18 cellular contexts compared by ENCODE assay signal in genomic region chr10:120646738-120647427, GRCh38.
DNase-seq lines count a peak whose midpoint lies in the region; ATAC-seq, FAIRE-seq and TF ChIP-seq lines count a peak whose summit lies in the region.
"Had no signal": no experiment of that assay in that cellular context is flagged by ENCODE, and none has a peak within 500 bp of the region (broad histone marks: within the 10 kb centered on the region; RNA-seq: fewer than 3 reads in every experiment).

No MANE protein-coding gene starts in this region.

- CTCF ChIA-PET in H1 (lab: Charles Lee; ENCODE audit: partially characterized antibody): interaction anchor here (0.7 to 2.5 kb wide), 12 partner anchors 12 to 425 kb away, joined by 3 to 17 read pairs (median 5); no protein-coding TSS in a partner anchor

- POLR2A ChIA-PET in H1 (lab: Charles Lee; ENCODE audit: partially characterized antibody): interaction anchor here (1.5 kb wide), 1 partner anchor 12 kb away, joined by 4 read pairs; no protein-coding TSS in a partner anchor

- H3K9ac ChIP-seq in H1 (replicated peaks in 1 of 4; ENCODE audit: extremely low read depth in 1 of 4, low read depth in 3 of 4, low read length in 3 of 4): no peak overlapping the region

- H3K9me3 Mint-ChIP-seq in activated CD4-positive, alpha-beta T cell treated with anti-CD3 and anti-CD28 coated beads, Interleukin-2, amount 10 ng/mL, durations not matched to agents 24 days and 14 days: no peaks in the 10 kb centered on the region

- no peaks in the 10 kb centered on the region for H3K79me1 ChIP-seq in H1 (ENCODE audit: low read depth, low read length)

- H3K18ac ChIP-seq in H1 (ENCODE audit: extremely low read depth, low read length): no peak overlapping the region

- no peak overlapping the region for H2BK5ac ChIP-seq in H1 (ENCODE audit: low read depth, low read length)

- no peak overlapping the region for H3K23ac ChIP-seq in H1 (ENCODE audit: insufficient read length)

- H3K4me1 Mint-ChIP-seq in activated CD4-positive, alpha-beta T cell treated with anti-CD3 and anti-CD28 coated beads, Interleukin-2, amount 10 ng/mL, durations not matched to agents 24 days and 14 days: no peaks in the 10 kb centered on the region

- no peak overlapping the region for H2AK5ac ChIP-seq in H1 (ENCODE audit: low read depth, low read length)

- H3K9me3 ChIP-seq in H1 (ENCODE audit: insufficient read depth in 2 of 2, low read depth in 1 of 2, low read length in 1 of 2): no peaks in the 10 kb centered on the region
- H3K9me3 ChIP-seq: A549 had no signal

- H3K36me3 ChIP-seq in H1 (ENCODE audit: control insufficient read depth in 2 of 4, insufficient read depth in 4 of 4, low read length in 3 of 4): no peaks in the 10 kb centered on the region

- H3K27me3 Mint-ChIP-seq in activated CD4-positive, alpha-beta T cell treated with anti-CD3 and anti-CD28 coated beads, Interleukin-2, amount 10 ng/mL, durations not matched to agents 24 days and 14 days: no peaks in the 10 kb centered on the region
- H3K27me3 Mint-ChIP-seq: CD4-positive, CD25-positive, alpha-beta regulatory T cell had no signal

- TF ChIP-seq RAD21 in H1 (IDR thresholded peaks at IDR 0.05 in 1 of 2, conservative IDR thresholded peaks at IDR 0.05 in 1 of 2; ENCODE audit: low read depth in 2 of 2, low read length in 2 of 2): peak; percentile 36 to 57

- no peak for TF ChIP-seq POLR2A in H1 (IDR thresholded peaks at IDR 0.05; ENCODE audit: control extremely low read depth in 1 of 2, low read depth in 2 of 2, low read length in 2 of 2)

- no peaks in the 10 kb centered on the region for H4K20me1 ChIP-seq in H1 (replicated peaks in 1 of 2; ENCODE audit: control insufficient read depth in 1 of 2, insufficient read depth in 2 of 2, low read length in 2 of 2)

- H3K23me2 ChIP-seq in H1 (ENCODE audit: low read depth, low read length): no peaks in the 10 kb centered on the region; the same call in 1 of the 2 replicates

- H3K27ac Mint-ChIP-seq in activated CD4-positive, alpha-beta T cell treated with anti-CD3 and anti-CD28 coated beads, Interleukin-2, amount 10 ng/mL, durations not matched to agents 24 days and 14 days: no peak overlapping the region
- H3K27ac Mint-ChIP-seq: CD4-positive, CD25-positive, alpha-beta regulatory T cell had no signal

- DNase-seq in SK-N-DZ (ENCODE audit: low spot score) (peak; percentile 12), H1 (ENCODE audit: low read depth in 1 of 2, low spot score in 2 of 2) (no peak), pons (ENCODE audit: low spot score) (peak; percentile 17)
- DNase-seq in activated CD4-positive, alpha-beta T cell treated with anti-CD3 and anti-CD28 coated beads, Interleukin-2, amount 10 ng/mL, durations not matched to agents 24 days and 14 days: no peak
- DNase-seq: CD4-positive, CD25-positive, alpha-beta regulatory T cell; DND-41; GDM1; HCEC 1CT; NCI-H1048; NCI-H1694; NCI-H446; NCI-H774 had no signal

- ATAC-seq in GM19463 (IDR thresholded peaks at IDR 0.05; ENCODE audit: unreplicated experiment) (no peak), GM21367 (IDR thresholded peaks at IDR 0.05; ENCODE audit: unreplicated experiment) (no peak)
- ATAC-seq: A549, Right ventricle myocardium inferior had no signal

- no peak overlapping the region for H3K4ac ChIP-seq in H1 (replicated peaks; ENCODE audit: insufficient read length, low read depth, low read length)

- no peak overlapping the region for H3K4me3 Mint-ChIP-seq in activated CD4-positive, alpha-beta T cell treated with anti-CD3 and anti-CD28 coated beads, Interleukin-2, amount 10 ng/mL, durations not matched to agents 24 days and 14 days
- H3K4me3 Mint-ChIP-seq: CD4-positive, CD25-positive, alpha-beta regulatory T cell had no signal

- intact Hi-C loops in activated CD4-positive, alpha-beta T cell treated with anti-CD3 and anti-CD28 coated beads, Interleukin-2, amount 10 ng/mL, durations not matched to agents 24 days and 14 days (cut with micrococcal nuclease): no loop called here

- H3K36me3 Mint-ChIP-seq in activated CD4-positive, alpha-beta T cell treated with anti-CD3 and anti-CD28 coated beads, Interleukin-2, amount 10 ng/mL, durations not matched to agents 24 days and 14 days (ENCODE audit: low read depth): no peaks in the 10 kb centered on the region
- H3K36me3 Mint-ChIP-seq: CD4-positive, CD25-positive, alpha-beta regulatory T cell had no signal

- H3K4me1 ChIP-seq in H1 (replicated peaks in 1 of 4; ENCODE audit: control insufficient read depth in 3 of 4, insufficient read depth in 4 of 4, low read length in 3 of 4): peaks cover 5 to 18% (median 12%) of the 10 kb centered on the region in 4 experiments
- H3K4me1 ChIP-seq: A549 had no signal

- H2BK15ac ChIP-seq in H1 (ENCODE audit: low read length): no peak overlapping the region

- H4K8ac ChIP-seq in H1 (ENCODE audit: extremely low read depth, insufficient read depth, low read length): no peak overlapping the region

- TF ChIP-seq EP300 in H1 (IDR thresholded peaks at IDR 0.05; ENCODE audit: borderline replicate concordance in 1 of 2, low read depth in 2 of 2, low read length in 2 of 2): no peak

- H3K27ac ChIP-seq in C4-2B (no peak overlapping the region), H1 (ENCODE audit: low read depth, low read length) (no peak overlapping the region)
- H3K27ac ChIP-seq: A549, HL-60 had no signal

- H4K5ac ChIP-seq in H1 (ENCODE audit: insufficient read length, low read depth, low read length): no peak overlapping the region

- no peak overlapping the region for H2BK120ac ChIP-seq in H1 (replicated peaks; ENCODE audit: low read depth, low read length)

- TF ChIP-seq CTCF in C4-2B (conservative IDR thresholded peaks at IDR 0.05): peak; percentile 27
- peak; percentile 23 to 38 (median 38); a peak in 3 of 4 replicates for TF ChIP-seq CTCF in H1 (IDR thresholded peaks at IDR 0.05; ENCODE audit: control extremely low read depth in 1 of 3, insufficient read depth in 1 of 3, low read depth in 1 of 3, low read length in 3 of 3)

- H2BK20ac ChIP-seq in H1 (ENCODE audit: low read length): no peak overlapping the region

- H4K91ac ChIP-seq in H1 (replicated peaks; ENCODE audit: insufficient read length, low read length): no peak overlapping the region

- no peak overlapping the region for H3K14ac ChIP-seq in H1 (ENCODE audit: insufficient read length)

- no peak overlapping the region for H3K56ac ChIP-seq in H1 (replicated peaks; ENCODE audit: insufficient read length, low read depth, low read length)

- FAIRE-seq in H1 (lab: Jason Lieb, UNC): no peak
- FAIRE-seq: A549 had no signal

- no peak overlapping the region for H2BK12ac ChIP-seq in H1 (ENCODE audit: low read depth, low read length)

- H3K4me3 ChIP-seq in H1 (ENCODE audit: extremely low read depth in 1 of 4, insufficient read depth in 2 of 4, low read depth in 3 of 4, low read length in 4 of 4): no peak overlapping the region
- H3K4me3 ChIP-seq: A549 had no signal

- WGBS in H1 (ENCODE audit: extremely low coverage in 1 of 2, insufficient coverage in 1 of 2, insufficient read length in 1 of 2, insufficient replicate concordance in 2 of 2, low coverage in 1 of 2, low lambda C conversion rate in 2 of 2, missing lambda C conversion rate in 1 of 2), 2 experiments: 89% methylated on average over 5 of the region's 5 CpGs; no CpG with 5 or more reads in 1 of the 2 experiments

- no peak overlapping the region for H2AFZ ChIP-seq in H1 (ENCODE audit: low read length)

- H3K4me2 ChIP-seq in H1 (ENCODE audit: insufficient read depth in 1 of 2, low read depth in 2 of 2, low read length in 2 of 2): peak overlapping the region in 1 of 2 experiments; percentile 19; a peak in 1 of 4 replicates
- H3K4me2 ChIP-seq: A549 had no signal

- H3K79me2 ChIP-seq in H1 (ENCODE audit: control insufficient read depth in 1 of 2, insufficient read depth in 2 of 2, low read length in 2 of 2): no peaks in the 10 kb centered on the region

- peaks cover 0 to 18% (median 14%) of the 10 kb centered on the region in 4 experiments; a peak in 5 of 7 replicates for H3K27me3 ChIP-seq in H1 (replicated peaks in 1 of 4; ENCODE audit: control insufficient read depth in 3 of 4, extremely low read depth in 1 of 4, insufficient read depth in 3 of 4, low read length in 3 of 4)

TF ChIP-seq in H1, 55 proteins besides CTCF, POLR2A, EP300 and RAD21:
- no peak for TF ChIP-seq YY1 (IDR thresholded peaks at IDR 0.05; ENCODE audit: low read depth, low read length)
- TF ChIP-seq SIRT6 (IDR thresholded peaks at IDR 0.05; ENCODE audit: low read length): no peak

Comparison
In these comparisons a context has a peak if more than half of its experiments do, and no peak if none do; other contexts are left out.
1. DNase-seq: peak in SK-N-DZ (single experiment) and pons (single experiment); none in H1 (0 of 2) and activated CD4-positive, alpha-beta T cell treated with anti-CD3 and anti-CD28 coated beads, Interleukin-2, amount 10 ng/mL, durations not matched to agents 24 days and 14 days (single experiment).